Comparison of ENCODE assay signal across 11 cellular contexts in the genomic region with DNA sequence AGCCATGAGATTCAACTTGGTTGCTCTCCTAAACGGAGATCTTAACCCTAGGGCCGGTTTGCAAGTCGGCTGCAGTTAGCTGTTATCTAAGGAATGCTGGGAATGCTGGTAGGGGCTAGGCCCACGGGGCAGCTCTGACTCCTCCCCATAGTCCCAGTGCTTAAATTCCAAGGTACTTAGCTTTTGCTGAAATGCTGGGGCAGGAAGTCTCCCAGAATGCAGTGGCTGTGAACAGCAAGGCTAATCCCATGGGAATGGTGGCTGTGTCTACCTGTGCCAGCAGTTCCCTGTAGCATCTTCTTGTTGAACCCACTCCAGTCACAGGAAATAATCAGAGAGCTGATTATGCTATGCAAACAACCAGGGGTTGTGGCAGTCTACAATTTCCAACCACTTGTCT.
DNase-seq lines count a peak whose midpoint lies in the region; ATAC-seq and TF ChIP-seq lines count a peak whose summit lies in the region.
"Had no signal": no experiment of that assay in that cellular context is flagged by ENCODE, and none has a peak within 500 bp of the region (broad histone marks: within the 10 kb centered on the region; RNA-seq: fewer than 3 reads in every experiment).

No MANE protein-coding gene starts in this region.

- H3K36me3 ChIP-seq in breast epithelium, result no peaks in the 10 kb centered on the region

- TF ChIP-seq CTCF in MCF 10A (IDR thresholded peaks at IDR 0.05; ENCODE audit: unreplicated experiment) (no peak), breast epithelium (IDR thresholded peaks at IDR 0.05) (no peak), astrocyte of the spinal cord (IDR thresholded peaks at IDR 0.05; ENCODE audit: low read depth, low read length) (no peak)

- TF ChIP-seq POLR2A in breast epithelium (IDR thresholded peaks at IDR 0.05), result no peak

- H3K4me1 Mint-ChIP-seq in MCF 10A (ENCODE audit: insufficient read depth, unreplicated experiment), result peaks cover 29% of the 10 kb centered on the region
- no peaks in the 10 kb centered on the region for H3K4me1 Mint-ChIP-seq in activated T-cell treated with anti-CD3 and anti-CD28 coated beads, Interleukin-2, amount 50 U/mL, for 72 hours (ENCODE audit: low read depth)
- H3K4me1 Mint-ChIP-seq: stimulated activated naive B cell treated with anti-CD40 and anti-IgM and Interleukin-4, amounts not matched to agents 10 μg/mL and 1 μg/mL and 100 μg/mL, for 72 hours had no signal

- no TSS peak for BruUV-seq in MCF 10A (replicated peaks; lab: Mats Ljungman, UMichigan)

- in situ Hi-C loops in astrocyte of the spinal cord (cut with HindIII; ENCODE audit: low sequenced_read_pairs), result no loop called here

- no peak overlapping the region for H3K4me3 Mint-ChIP-seq in MCF 10A (ENCODE audit: unreplicated experiment)
- no peak overlapping the region for H3K4me3 Mint-ChIP-seq in activated T-cell treated with anti-CD3 and anti-CD28 coated beads, Interleukin-2, amount 50 U/mL, for 72 hours
- H3K4me3 Mint-ChIP-seq: activated T-cell treated with anti-CD3 and anti-CD28 coated beads, Interleukin-2, amount 50 U/mL, for 4 hours; stimulated activated naive B cell treated with anti-CD40 and anti-IgM and Interleukin-4, amounts not matched to agents 10 μg/mL and 1 μg/mL and 100 μg/mL, for 72 hours had no signal

- DNase-seq in MCF 10A (ENCODE audit: unreplicated experiment) (no peak), breast epithelium (ENCODE audit: low spot score in 2 of 2) (no peak), astrocyte of the spinal cord (ENCODE audit: low read depth, low spot score) (peak; percentile 66), islet precursor cell (peak; percentile 98), NCI-H1694 treated with DMSO at 0.1 percent for 48 hours (lab: John Stamatoyannopoulos, UW) (no peak)
- no peak for DNase-seq in stimulated activated CD8-positive, alpha-beta memory T cell treated with anti-CD3 and anti-CD28 coated beads, Interleukin-4, amount 100 ng/mL, for 48 hours
- no peak for DNase-seq in activated T-cell treated with anti-CD3 and anti-CD28 coated beads, Interleukin-2, amount 50 U/mL, for 72 hours
- DNase-seq in activated CD4-positive, alpha-beta T cell treated with anti-CD3 and anti-CD28 coated beads, Interleukin-2, amount 50 U/mL, for 48 hours, result no peak
- DNase-seq: activated T-cell treated with anti-CD3 and anti-CD28 coated beads, Interleukin-2, amount 50 U/mL, for 4 hours; NCI-H1930; stimulated activated naive B cell treated with anti-CD40 and anti-IgM and Interleukin-4, amounts not matched to agents 10 μg/mL and 1 μg/mL and 100 μg/mL, for 72 hours had no signal

- H3K27me3 ChIP-seq in breast epithelium, result no peaks in the 10 kb centered on the region

- H3K9me3 ChIP-seq in breast epithelium, result no peaks in the 10 kb centered on the region

- H3K4me3 ChIP-seq in breast epithelium (no peak overlapping the region), astrocyte of the spinal cord (ENCODE audit: low read depth, low read length) (no peak overlapping the region)

- H3K4me1 ChIP-seq in breast epithelium, result no peaks in the 10 kb centered on the region

- no peaks in the 10 kb centered on the region for H3K36me3 Mint-ChIP-seq in MCF 10A (ENCODE audit: insufficient read depth, unreplicated experiment)
- H3K36me3 Mint-ChIP-seq in activated T-cell treated with anti-CD3 and anti-CD28 coated beads, Interleukin-2, amount 50 U/mL, for 72 hours (ENCODE audit: insufficient read depth in 2 of 2), result no peaks in the 10 kb centered on the region
- H3K36me3 Mint-ChIP-seq: stimulated activated naive B cell treated with anti-CD40 and anti-IgM and Interleukin-4, amounts not matched to agents 10 μg/mL and 1 μg/mL and 100 μg/mL, for 72 hours had no signal

- H3K27ac ChIP-seq in breast epithelium, result no peak overlapping the region

- CTCF ChIA-PET in MCF 10A (lab: Yijun Ruan, JAX), result interaction anchor here (0.8 to 3.5 kb wide), 10 partner anchors 10 to 356 kb away, joined by 3 to 20 read pairs (median 5); no protein-coding TSS in a partner anchor

- intact Hi-C loops in MCF 10A (cut with micrococcal nuclease) (loop anchor here (1.0 to 2.0 kb wide), 2 partner anchors 103 to 176 kb away; no protein-coding TSS in a partner anchor), breast epithelium (cut with DNase I; ENCODE audit: low total_unique reads) (no loop called here)

- H3K9me3 Mint-ChIP-seq in MCF 10A (ENCODE audit: unreplicated experiment), result no peaks in the 10 kb centered on the region
- H3K9me3 Mint-ChIP-seq in activated T-cell treated with anti-CD3 and anti-CD28 coated beads, Interleukin-2, amount 50 U/mL, for 72 hours, result no peaks in the 10 kb centered on the region
- H3K9me3 Mint-ChIP-seq: activated T-cell treated with anti-CD3 and anti-CD28 coated beads, Interleukin-2, amount 50 U/mL, for 4 hours; stimulated activated naive B cell treated with anti-CD40 and anti-IgM and Interleukin-4, amounts not matched to agents 10 μg/mL and 1 μg/mL and 100 μg/mL, for 72 hours had no signal

- H3K27me3 Mint-ChIP-seq in MCF 10A (ENCODE audit: insufficient read depth, unreplicated experiment), result no peaks in the 10 kb centered on the region
- H3K27me3 Mint-ChIP-seq in activated T-cell treated with anti-CD3 and anti-CD28 coated beads, Interleukin-2, amount 50 U/mL, for 72 hours (ENCODE audit: low read depth), result peaks cover 49% of the 10 kb centered on the region

- POLR2A ChIA-PET in MCF 10A (lab: Yijun Ruan, JAX), result interaction anchor here (1.2 to 5.1 kb wide), 10 partner anchors 10 to 148 kb away, joined by 3 to 59 read pairs (median 7); a partner anchor contains a TSS

- ATAC-seq in activated T-cell treated with anti-CD3 and anti-CD28 coated beads, Interleukin-2, amount 50 U/mL, for 72 hours (replicated peaks in 1 of 2), result no peak
- ATAC-seq: activated T-cell treated with anti-CD3 and anti-CD28 coated beads, Interleukin-2, amount 50 U/mL, for 4 hours; stimulated activated naive B cell treated with anti-CD40 and anti-IgM and Interleukin-4, amounts not matched to agents 10 μg/mL and 1 μg/mL and 100 μg/mL, for 72 hours had no signal

- peak overlapping the region; percentile 67 for H3K27ac Mint-ChIP-seq in MCF 10A (ENCODE audit: low read depth, unreplicated experiment)
- no peak overlapping the region for H3K27ac Mint-ChIP-seq in activated T-cell treated with anti-CD3 and anti-CD28 coated beads, Interleukin-2, amount 50 U/mL, for 72 hours
- H3K27ac Mint-ChIP-seq: stimulated activated naive B cell treated with anti-CD40 and anti-IgM and Interleukin-4, amounts not matched to agents 10 μg/mL and 1 μg/mL and 100 μg/mL, for 72 hours had no signal

Comparison
In these comparisons a context has a peak if more than half of its experiments do, and no peak if none do; other contexts are left out.
1. DNase-seq: peak in astrocyte of the spinal cord (single experiment) and islet precursor cell (single experiment); none in MCF 10A (single experiment), breast epithelium (0 of 2), NCI-H1694 treated with DMSO at 0.1 percent for 48 hours (single experiment), stimulated activated CD8-positive, alpha-beta memory T cell treated with anti-CD3 and anti-CD28 coated beads, Interleukin-4, amount 100 ng/mL, for 48 hours (single experiment), activated T-cell treated with anti-CD3 and anti-CD28 coated beads, Interleukin-2, amount 50 U/mL, for 72 hours (0 of 2) and activated CD4-positive, alpha-beta T cell treated with anti-CD3 and anti-CD28 coated beads, Interleukin-2, amount 50 U/mL, for 48 hours (0 of 2).